In genomic region chr6:158626360-158627167, GRCh38 we compare ENCODE assay signal across 1 cellular context.
A peak's percentile ranks its signal among the peaks of the same experiment; 100 is the strongest.
TF ChIP-seq lines count a peak whose summit lies in the region.

No MANE protein-coding gene starts in this region.

TF ChIP-seq in K562, 482 proteins besides CTCF, POLR2A, EP300 and RAD21 (continued from another document):
- TF ChIP-seq ARID4B (CRISPR knock-in tag; IDR thresholded peaks at IDR 0.05) (no peak), ASH1L (IDR thresholded peaks at IDR 0.05; ENCODE audit: borderline replicate concordance, low read depth, partially characterized antibody) (no peak), SMARCC2 (IDR thresholded peaks at IDR 0.05; ENCODE audit: low read depth) (no peak), VEZF1 (CRISPR knock-in tag; IDR thresholded peaks at IDR 0.05) (no peak), ZNF165 (CRISPR knock-in tag; IDR thresholded peaks at IDR 0.05; ENCODE audit: borderline replicate concordance) (no peak), OTX1 (CRISPR knock-in tag; IDR thresholded peaks at IDR 0.05) (peak; percentile 61; the same call in 1 of the 2 replicates), NRF1 (conservative IDR thresholded peaks at IDR 0.05 in 1 of 2, IDR thresholded peaks at IDR 0.05 in 1 of 2) (no peak), STAG1 (CRISPR knock-in tag; IDR thresholded peaks at IDR 0.05; ENCODE audit: borderline replicate concordance) (no peak), ZNF79 (CRISPR knock-in tag; IDR thresholded peaks at IDR 0.05; ENCODE audit: low read depth) (no peak), NFE2 (IDR thresholded peaks at IDR 0.05; ENCODE audit: low read depth) (no peak), THRAP3 (IDR thresholded peaks at IDR 0.05; ENCODE audit: borderline replicate concordance) (no peak), NFRKB (IDR thresholded peaks at IDR 0.05; ENCODE audit: low read depth) (no peak), LARP7 (IDR thresholded peaks at IDR 0.05) (0 out of 2 replicates have a peak, but pooled peaks have one; percentile 18), ZNF384 (IDR thresholded peaks at IDR 0.05; ENCODE audit: low read depth, low read length) (no peak), CCAR2 (IDR thresholded peaks at IDR 0.05; ENCODE audit: low read depth, low read length) (no peak), NUFIP1 (IDR thresholded peaks at IDR 0.05; ENCODE audit: partially characterized antibody) (no peak), TAF7 (tag; IDR thresholded peaks at IDR 0.05) (no peak), SMARCA4 (IDR thresholded peaks at IDR 0.05) (no peak)
- TF ChIP-seq, protein P1, sequence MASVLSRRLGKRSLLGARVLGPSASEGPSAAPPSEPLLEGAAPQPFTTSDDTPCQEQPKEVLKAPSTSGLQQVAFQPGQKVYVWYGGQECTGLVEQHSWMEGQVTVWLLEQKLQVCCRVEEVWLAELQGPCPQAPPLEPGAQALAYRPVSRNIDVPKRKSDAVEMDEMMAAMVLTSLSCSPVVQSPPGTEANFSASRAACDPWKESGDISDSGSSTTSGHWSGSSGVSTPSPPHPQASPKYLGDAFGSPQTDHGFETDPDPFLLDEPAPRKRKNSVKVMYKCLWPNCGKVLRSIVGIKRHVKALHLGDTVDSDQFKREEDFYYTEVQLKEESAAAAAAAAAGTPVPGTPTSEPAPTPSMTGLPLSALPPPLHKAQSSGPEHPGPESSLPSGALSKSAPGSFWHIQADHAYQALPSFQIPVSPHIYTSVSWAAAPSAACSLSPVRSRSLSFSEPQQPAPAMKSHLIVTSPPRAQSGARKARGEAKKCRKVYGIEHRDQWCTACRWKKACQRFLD (CRISPR knock-in tag; IDR thresholded peaks at IDR 0.05): no peak
